In genomic region chr15:70334286-70334685, GRCh38 we compare ENCODE assay signal across 10 cellular contexts.
"Had no signal": no experiment of that assay in that cellular context is flagged by ENCODE, and none has a peak within 500 bp of the region (broad histone marks: within the 10 kb centered on the region; RNA-seq: fewer than 3 reads in every experiment).

No MANE protein-coding gene starts in this region.

- H3K4me3 ChIP-seq: GM23338, K562 had no signal

- FAIRE-seq: H1, H54, HTR-8/SVneo, K562 had no signal

- H3K4me2 ChIP-seq: GM23338 had no signal

- ATAC-seq: GM23338, K562 had no signal

- DNase-seq: H9, HCEC 1CT, HFFc6, IMR-90, KG1 had no signal
